ENCODE assay signal across 9 cellular contexts in the genomic region with DNA sequence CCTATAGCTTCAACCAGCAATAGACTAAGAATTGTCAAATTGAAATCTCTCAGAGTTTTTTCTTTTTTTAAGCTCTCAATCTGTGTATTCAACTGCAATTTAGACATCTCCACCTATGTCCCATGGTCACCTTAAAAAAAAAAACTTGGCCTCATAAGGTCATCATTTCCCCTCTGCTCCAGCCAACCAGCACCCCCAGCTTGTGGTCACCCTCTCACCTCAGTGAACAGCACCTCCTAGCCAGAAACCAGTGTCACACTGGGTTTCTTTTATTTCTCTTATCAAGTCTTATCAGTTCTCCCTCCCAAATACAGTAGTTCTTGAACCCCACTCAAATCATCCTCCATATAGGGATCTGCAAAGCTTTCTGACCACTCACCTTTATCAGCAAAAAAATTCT. TPM values are rescaled to one million over a fixed set of nuclear protein-coding genes. Genes with fewer than 3 reads are reported as not detected.
DNase-seq lines count a peak whose midpoint lies in the region; ATAC-seq and TF ChIP-seq lines count a peak whose summit lies in the region.
"Had no signal": no experiment of that assay in that cellular context is flagged by ENCODE, and none has a peak within 500 bp of the region (broad histone marks: within the 10 kb centered on the region; RNA-seq: fewer than 3 reads in every experiment).

No MANE protein-coding gene starts in this region.

- CTCF ChIA-PET in PC-3 (lab: Charles Lee), result interaction anchor here (0.7 to 1.0 kb wide), 2 partner anchors 55 to 242 kb away, joined by 3 to 4 read pairs; no protein-coding TSS in a partner anchor

- ATAC-seq in PC-3, result no peak
- no peak for ATAC-seq in HG03097 (IDR thresholded peaks at IDR 0.05; ENCODE audit: low FRiP score, unreplicated experiment)

- peaks cover 71% of the 10 kb centered on the region for H3K4me1 Mint-ChIP-seq in endothelial cell (ENCODE audit: unreplicated experiment)

- peaks cover 4% of the 10 kb centered on the region for H3K9me3 Mint-ChIP-seq in endothelial cell (ENCODE audit: unreplicated experiment)

- H3K4me1 ChIP-seq in ES-I3 (ENCODE audit: insufficient read depth, low read length) (peaks cover 41% of the 10 kb centered on the region), PC-3 (ENCODE audit: insufficient read depth, low read length) (peaks cover 68% of the 10 kb centered on the region), parathyroid adenoma (peaks cover 31% of the 10 kb centered on the region), testis (peaks cover 22% of the 10 kb centered on the region)

- peaks cover 13% of the 10 kb centered on the region for H3F3A ChIP-seq in PC-3 (ENCODE audit: low read length, unreplicated experiment)

- no TSS peak for BruUV-seq in PC-3 (replicated peaks; lab: Mats Ljungman, UMichigan)

- no peak for TF ChIP-seq POLR2A in testis (IDR thresholded peaks at IDR 0.05)

- H3K79me2 ChIP-seq in PC-3 (ENCODE audit: low read length) (peaks cover 95% of the 10 kb centered on the region), parathyroid adenoma (peaks cover 29% of the 10 kb centered on the region)

- peak overlapping the region; percentile 75 for H3K4me3 ChIP-seq in PC-3 (ENCODE audit: low read length)
- H3K4me3 ChIP-seq in parathyroid adenoma (ENCODE audit: low read depth, low read length), result no peak overlapping the region
- H3K4me3 ChIP-seq in testis, result no peak overlapping the region
- H3K4me3 ChIP-seq: SJSA1 had no signal

- POLR2A ChIA-PET in PC-3 (lab: Charles Lee; ENCODE audit: unreplicated experiment), result no interaction called here

- H3K4me2 ChIP-seq in PC-3 (ENCODE audit: low read length), result peak overlapping the region; percentile 83
- no peak overlapping the region for H3K4me2 ChIP-seq in parathyroid adenoma (ENCODE audit: low read length)

- intact Hi-C loops in PC-3 (cut with micrococcal nuclease), result no loop called here
- intact Hi-C loops in testis (cut with DNase I; ENCODE audit: low total_unique reads), result no loop called here

- H2AFZ ChIP-seq in PC-3 (ENCODE audit: low read length) (no peak overlapping the region), parathyroid adenoma (no peak overlapping the region)

- H3K27me3 ChIP-seq in PC-3 (ENCODE audit: low read length) (no peaks in the 10 kb centered on the region), parathyroid adenoma (ENCODE audit: control insufficient read depth, insufficient read depth, low read length) (no peaks in the 10 kb centered on the region), testis (no peaks in the 10 kb centered on the region)
- H3K27me3 ChIP-seq: SJSA1 had no signal

- H3K27ac ChIP-seq in PC-3 (ENCODE audit: low read length), result peak overlapping the region; percentile 1; the same call in 1 of the 2 replicates
- peak overlapping the region; percentile 8 for H3K27ac ChIP-seq in parathyroid adenoma
- no peak overlapping the region for H3K27ac ChIP-seq in testis
- H3K27ac ChIP-seq: SJSA1 had no signal

- no peaks in the 10 kb centered on the region for H3K36me3 ChIP-seq in ES-I3 (ENCODE audit: insufficient read depth, low read length)
- H3K36me3 ChIP-seq in PC-3 (ENCODE audit: low read depth, low read length), result peaks cover 51% of the 10 kb centered on the region
- no peaks in the 10 kb centered on the region for H3K36me3 ChIP-seq in parathyroid adenoma (ENCODE audit: control insufficient read depth, insufficient read depth, low read length)
- H3K36me3 ChIP-seq in testis (ENCODE audit: low read depth, missing control alignments), result no peaks in the 10 kb centered on the region

- peaks cover 14% of the 10 kb centered on the region for H3K27me3 Mint-ChIP-seq in endothelial cell (ENCODE audit: unreplicated experiment)

- DNase-seq in PC-3 (no peak), endothelial cell (ENCODE audit: low spot score) (no peak), hypothalamus (lab: John Stamatoyannopoulos, UW) (no peak), testis (no peak)
- no peak for DNase-seq in stimulated activated CD4-positive, alpha-beta T cell treated with anti-CD3 and anti-CD28 coated beads, Interleukin-1b, Interleukin-23, amount 100 ng/mL, for 48 hours

- H3K36me3 Mint-ChIP-seq in endothelial cell (ENCODE audit: low read depth, unreplicated experiment), result peaks cover 11% of the 10 kb centered on the region

- H3K9me3 ChIP-seq in ES-I3 (ENCODE audit: control insufficient read depth, insufficient read depth, low read length), result no peaks in the 10 kb centered on the region
- H3K9me3 ChIP-seq in PC-3 (ENCODE audit: low read length), result no peaks in the 10 kb centered on the region
- no peaks in the 10 kb centered on the region for H3K9me3 ChIP-seq in parathyroid adenoma (ENCODE audit: control insufficient read depth, low read length)
- no peaks in the 10 kb centered on the region for H3K9me3 ChIP-seq in testis
- H3K9me3 ChIP-seq: SJSA1 had no signal

- H3K9me2 ChIP-seq in PC-3 (replicated peaks; ENCODE audit: low read length), result no peaks in the 10 kb centered on the region

- TF ChIP-seq CTCF in PC-3 (conservative IDR thresholded peaks at IDR 0.05; ENCODE audit: low read depth, low read length) (peak; percentile 46), endothelial cell (IDR thresholded peaks at IDR 0.05; ENCODE audit: unreplicated experiment) (no peak), parathyroid adenoma (IDR thresholded peaks at IDR 0.05) (no peak), testis (IDR thresholded peaks at IDR 0.05) (no peak)

- H3K27ac Mint-ChIP-seq in endothelial cell (ENCODE audit: unreplicated experiment), result peak overlapping the region; percentile 62

- H4K20me1 ChIP-seq in PC-3 (ENCODE audit: low read length), result peaks cover 83% of the 10 kb centered on the region

- H3K9ac ChIP-seq in ES-I3 (ENCODE audit: low read depth, low read length) (peak overlapping the region; percentile 79; the same call in 1 of the 2 replicates), PC-3 (ENCODE audit: low read length) (peak overlapping the region; percentile 92), parathyroid adenoma (no peak overlapping the region)

- peak overlapping the region; percentile 66 for H3K4me3 Mint-ChIP-seq in endothelial cell (ENCODE audit: unreplicated experiment)

RNA-seq across cellular contexts. Expression of gene ITGB1, which starts 4.0 kb away (rescaled TPM):
- total RNA-seq in PC-3 (2014; rRNA removed), result 956 and 1,010 TPM in 2 replicates
- total RNA-seq in endothelial cell (ENCODE audit: unreplicated experiment), result 504 TPM
- total RNA-seq in testis, result 100 to 1,000 TPM; 158 to 189 TPM
- 175 TPM for polyA plus RNA-seq in testis (ENCODE audit: insufficient read depth, low read depth, low replicate concordance)

Comparison
In these comparisons a context has a peak if more than half of its experiments do, and no peak if none do; other contexts are left out.
1. H3K27ac ChIP-seq: peak in PC-3 (single experiment) and parathyroid adenoma (single experiment); none in testis (0 of 2).